ENCODE assay signal across 9 cellular contexts in the genomic region with DNA sequence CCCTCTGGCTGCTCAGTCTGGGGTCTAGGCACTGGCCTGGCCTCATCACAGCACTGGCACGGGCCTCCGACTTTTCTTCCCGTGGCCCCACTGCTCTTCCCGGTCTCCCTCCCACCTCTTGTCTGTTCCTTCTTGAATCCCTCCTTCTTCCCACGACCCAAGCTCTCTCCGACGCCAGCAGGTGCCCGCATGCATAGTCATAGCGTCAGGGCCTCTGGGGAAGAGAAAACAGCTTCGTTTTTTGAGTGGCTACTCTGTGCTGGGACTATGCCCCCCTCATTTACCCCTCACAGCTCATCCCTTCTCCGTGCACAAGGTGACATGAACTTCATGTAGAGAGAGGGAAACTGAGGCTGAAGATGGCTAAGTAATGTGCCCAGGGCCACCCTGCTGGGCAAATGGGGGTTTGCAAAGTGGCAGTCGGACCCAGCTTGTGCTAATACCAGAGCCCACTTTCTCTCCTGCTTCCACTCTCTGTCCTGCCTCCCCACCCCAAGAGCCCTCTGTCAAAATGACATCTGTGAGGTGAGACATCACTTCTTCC. TPM values are rescaled to one million over a fixed set of nuclear protein-coding genes. Genes with fewer than 3 reads are reported as not detected.
DNase-seq lines count a peak whose midpoint lies in the region; ATAC-seq and TF ChIP-seq lines count a peak whose summit lies in the region.
"Had no signal": no experiment of that assay in that cellular context is flagged by ENCODE, and none has a peak within 500 bp of the region (broad histone marks: within the 10 kb centered on the region; RNA-seq: fewer than 3 reads in every experiment).

No MANE protein-coding gene starts in this region.

- intact Hi-C loops in natural killer cell (cut with micrococcal nuclease), result no loop called here
- intact Hi-C loops in aorta (cut with DNase I), result loop anchor here in 1 of 2 donors (5.0 kb wide), 1 partner anchor 39 kb away; no protein-coding TSS in a partner anchor
- intact Hi-C loops in OCI-LY7 (cut with micrococcal nuclease; ENCODE audit: unreplicated experiment), result no loop called here

- H3K4me1 ChIP-seq in mesodermal cell (ENCODE audit: control insufficient read depth, insufficient read depth, low read length, poor library complexity, severe bottlenecking) (peaks cover 65% of the 10 kb centered on the region), aorta (ENCODE audit: control insufficient read depth in 1 of 2, insufficient read depth in 2 of 2, low read length in 2 of 2) (peaks cover 2 to 10% of the 10 kb centered on the region in 2 donors), OCI-LY7 (ENCODE audit: insufficient read depth, low read length, poor library complexity, severe bottlenecking) (no peaks in the 10 kb centered on the region)

- ATAC-seq in natural killer cell treated with Interleukin-12 subunit alpha and Interleukin-12 subunit beta and Interleukin-15 and Interleukin-18, amount 100 ng/mL, for 72 hours, result no peak
- ATAC-seq in natural killer cell, result no peak
- ATAC-seq in aorta (ENCODE audit: low FRiP score), result peak; percentile 37
- ATAC-seq in HG02571 (IDR thresholded peaks at IDR 0.05; ENCODE audit: unreplicated experiment), result no peak

- H3K4me2 ChIP-seq in OCI-LY7 (ENCODE audit: low read length), result no peak overlapping the region
- H3K4me2 ChIP-seq: BLaER1 had no signal

- H3K36me3 ChIP-seq in mesodermal cell (ENCODE audit: control insufficient read depth, insufficient read depth, low read length), result peaks cover 35% of the 10 kb centered on the region
- H3K36me3 ChIP-seq in aorta (ENCODE audit: control insufficient read depth in 1 of 2, insufficient read depth in 2 of 2, low read length in 1 of 2), result no peaks in the 10 kb centered on the region
- H3K36me3 ChIP-seq in OCI-LY7 (ENCODE audit: insufficient read depth, low read length), result no peaks in the 10 kb centered on the region
- H3K36me3 ChIP-seq: BLaER1 had no signal

- H3K9me3 Mint-ChIP-seq in natural killer cell treated with Interleukin-12 subunit alpha and Interleukin-12 subunit beta and Interleukin-15 and Interleukin-18, amount 100 ng/mL, for 72 hours, result no peaks in the 10 kb centered on the region
- no peaks in the 10 kb centered on the region for H3K9me3 Mint-ChIP-seq in natural killer cell

- no peaks in the 10 kb centered on the region for H3K27me3 Mint-ChIP-seq in natural killer cell treated with Interleukin-12 subunit alpha and Interleukin-12 subunit beta and Interleukin-15 and Interleukin-18, amount 100 ng/mL, for 72 hours
- H3K27me3 Mint-ChIP-seq in natural killer cell (ENCODE audit: low read depth in 2 of 2), result no peaks in the 10 kb centered on the region

- H3K4me3 Mint-ChIP-seq in natural killer cell treated with Interleukin-12 subunit alpha and Interleukin-12 subunit beta and Interleukin-15 and Interleukin-18, amount 100 ng/mL, for 72 hours, result peak overlapping the region; percentile 86
- H3K4me3 Mint-ChIP-seq in natural killer cell, result no peak overlapping the region

- no peaks in the 10 kb centered on the region for H3K9me3 ChIP-seq in mesodermal cell (ENCODE audit: control insufficient read depth, low read length)
- no peaks in the 10 kb centered on the region for H3K9me3 ChIP-seq in aorta (ENCODE audit: control insufficient read depth, low read length)
- no peaks in the 10 kb centered on the region for H3K9me3 ChIP-seq in OCI-LY7 (ENCODE audit: low read length)
- H3K9me3 ChIP-seq: BLaER1 had no signal

- H3K27me3 ChIP-seq in aorta (ENCODE audit: control insufficient read depth in 1 of 2, insufficient read depth in 2 of 2, low read length in 1 of 2), result no peaks in the 10 kb centered on the region
- H3K27me3 ChIP-seq: BLaER1 had no signal

- no peak overlapping the region for H2AFZ ChIP-seq in OCI-LY7 (ENCODE audit: low read length)

- no peaks in the 10 kb centered on the region for H4K20me1 ChIP-seq in OCI-LY7 (ENCODE audit: insufficient read depth, low read length)
- H4K20me1 ChIP-seq: BLaER1 had no signal

- DNase-seq in natural killer cell treated with Interleukin-12 subunit alpha and Interleukin-12 subunit beta and Interleukin-15 and Interleukin-18, amount 100 ng/mL, for 72 hours (ENCODE audit: low spot score), result no peak
- DNase-seq in natural killer cell, result no peak
- peak; percentile 72 for DNase-seq in choroid plexus epithelial cell (ENCODE audit: low read depth)
- DNase-seq in aorta, result peak; percentile 60 to 75
- no peak for DNase-seq in OCI-LY7 (ENCODE audit: low spot score)
- no peak for DNase-seq in SHP77 treated with DMSO at 0.1 percent for 48 hours (lab: John Stamatoyannopoulos, UW)

- H3K4me3 ChIP-seq in choroid plexus epithelial cell (ENCODE audit: low read depth, low read length), result no peak overlapping the region
- H3K4me3 ChIP-seq in mesodermal cell (ENCODE audit: extremely low read depth, insufficient read depth, low read length, poor library complexity, severe bottlenecking), result no peak overlapping the region
- H3K4me3 ChIP-seq in aorta (ENCODE audit: low read length in 2 of 2), result no peak overlapping the region
- no peak overlapping the region for H3K4me3 ChIP-seq in OCI-LY7 (ENCODE audit: low read depth, low read length, poor library complexity, severe bottlenecking)
- H3K4me3 ChIP-seq: BLaER1 had no signal

- no peaks in the 10 kb centered on the region for H3K79me2 ChIP-seq in OCI-LY7 (ENCODE audit: insufficient read depth, low read depth, low read length)

- H3K4me1 Mint-ChIP-seq in natural killer cell treated with Interleukin-12 subunit alpha and Interleukin-12 subunit beta and Interleukin-15 and Interleukin-18, amount 100 ng/mL, for 72 hours (ENCODE audit: low read depth in 2 of 2), result peaks cover 44 to 49% of the 10 kb centered on the region in 2 donors
- H3K4me1 Mint-ChIP-seq in natural killer cell, result peaks cover 6 to 33% of the 10 kb centered on the region in 2 donors

- no peaks in the 10 kb centered on the region for H3K9me2 ChIP-seq in OCI-LY7 (ENCODE audit: insufficient read depth, low read length)

- TF ChIP-seq CTCF in natural killer cell (IDR thresholded peaks at IDR 0.05), result no peak
- no peak for TF ChIP-seq CTCF in choroid plexus epithelial cell (conservative IDR thresholded peaks at IDR 0.05; ENCODE audit: low read depth, low read length)
- TF ChIP-seq CTCF in OCI-LY7 (conservative IDR thresholded peaks at IDR 0.05; ENCODE audit: low read length), result no peak

- H3K27ac Mint-ChIP-seq in natural killer cell treated with Interleukin-12 subunit alpha and Interleukin-12 subunit beta and Interleukin-15 and Interleukin-18, amount 100 ng/mL, for 72 hours, result peak overlapping the region; percentile 72 to 86
- no peak overlapping the region for H3K27ac Mint-ChIP-seq in natural killer cell

- POLR2A ChIA-PET in OCI-LY7 (lab: Charles Lee), result interaction anchor here (0.6 kb wide), 1 partner anchor 1948 kb away, joined by 3 read pairs; no protein-coding TSS in a partner anchor

- WGBS in mesodermal cell (ENCODE audit: insufficient coverage in 2 of 2), 2 experiments, result 83 to 85% methylated on average over 6 to 8 of the region's 12 CpGs
- WGBS in aorta, 2 donors, result 15 to 20% methylated on average over 12 of the region's 12 CpGs

- peak overlapping the region; percentile 98 for H3K27ac ChIP-seq in mesodermal cell (ENCODE audit: low read depth, low read length, severe bottlenecking)
- H3K27ac ChIP-seq in aorta (ENCODE audit: low read depth in 1 of 2, low read length in 2 of 2), result peak overlapping the region; percentile 68 to 99
- H3K27ac ChIP-seq in OCI-LY7 (ENCODE audit: low read depth, low read length, poor library complexity, severe bottlenecking), result no peak overlapping the region
- H3K27ac ChIP-seq: BLaER1 had no signal

- no TSS peak for BruUV-seq in OCI-LY7 (replicated peaks; lab: Mats Ljungman, UMichigan)

- peaks cover 12% of the 10 kb centered on the region for H3K36me3 Mint-ChIP-seq in natural killer cell treated with Interleukin-12 subunit alpha and Interleukin-12 subunit beta and Interleukin-15 and Interleukin-18, amount 100 ng/mL, for 72 hours
- no peaks in the 10 kb centered on the region for H3K36me3 Mint-ChIP-seq in natural killer cell

- CTCF ChIA-PET in OCI-LY7 (lab: Charles Lee; ENCODE audit: unreplicated experiment), result no interaction called here

RNA-seq across cellular contexts. Expression of a gene that starts 59.2 kb away (rescaled TPM):
- 10 to 100 TPM; 24.7 to 37.3 TPM for total RNA-seq in natural killer cell treated with Interleukin-12 subunit alpha and Interleukin-12 subunit beta and Interleukin-15 and Interleukin-18, amount 100 ng/mL, for 72 hours
- total RNA-seq in natural killer cell (10 to 100 TPM; 24.4 to 47.0 (median 28.0) TPM), aorta (10 to 100 TPM; 26.8 to 38.7 TPM), OCI-LY7 (2022) (0.09 and 0.21 TPM in 2 replicates)
- 12.6 TPM for polyA plus RNA-seq in mesodermal cell (2013, experiment 1 of 2)
- 9.9 TPM for polyA plus RNA-seq in mesodermal cell (2013, experiment 2 of 2)
- 10 to 100 TPM in 1 of 2 donors, 1 to 10 TPM in 1; 8.6 to 17.9 TPM for polyA plus RNA-seq in aorta
- total RNA-seq in OCI-LY7 (2014; rRNA removed; shearing (Covaris generic)), result not detected in 2 replicates

Comparison
In these comparisons a context has a peak if more than half of its experiments do, and no peak if none do; other contexts are left out.
1. H3K27ac Mint-ChIP-seq: peak in natural killer cell treated with Interleukin-12 subunit alpha and Interleukin-12 subunit beta and Interleukin-15 and Interleukin-18, amount 100 ng/mL, for 72 hours (2 of 2); none in natural killer cell (0 of 2).
2. DNase-seq: peak in choroid plexus epithelial cell (single experiment) and aorta (2 of 2); none in natural killer cell treated with Interleukin-12 subunit alpha and Interleukin-12 subunit beta and Interleukin-15 and Interleukin-18, amount 100 ng/mL, for 72 hours (single experiment), natural killer cell (single experiment), OCI-LY7 (single experiment) and SHP77 treated with DMSO at 0.1 percent for 48 hours (single experiment).
3. RNA of a gene that starts 59.2 kb away (total RNA-seq): 26.8 to 38.7 TPM in aorta, 24.7 to 37.3 TPM in natural killer cell treated with Interleukin-12 subunit alpha and Interleukin-12 subunit beta and Interleukin-15 and Interleukin-18, amount 100 ng/mL, for 72 hours and 24.4 to 47.0 TPM in natural killer cell; 0.09 to 0.21 TPM in OCI-LY7; every median in the first group is over 10 times any median in the second.